ENCODE assay signal across 1 cellular context in genomic region chr1:7808253-7808844, GRCh38.
TF ChIP-seq lines count a peak whose summit lies in the region.

No MANE protein-coding gene starts in this region.

TF ChIP-seq in HCT116, 20 proteins besides CTCF, POLR2A, EP300 and RAD21 (continued from another document):
- TF ChIP-seq, protein P1, sequence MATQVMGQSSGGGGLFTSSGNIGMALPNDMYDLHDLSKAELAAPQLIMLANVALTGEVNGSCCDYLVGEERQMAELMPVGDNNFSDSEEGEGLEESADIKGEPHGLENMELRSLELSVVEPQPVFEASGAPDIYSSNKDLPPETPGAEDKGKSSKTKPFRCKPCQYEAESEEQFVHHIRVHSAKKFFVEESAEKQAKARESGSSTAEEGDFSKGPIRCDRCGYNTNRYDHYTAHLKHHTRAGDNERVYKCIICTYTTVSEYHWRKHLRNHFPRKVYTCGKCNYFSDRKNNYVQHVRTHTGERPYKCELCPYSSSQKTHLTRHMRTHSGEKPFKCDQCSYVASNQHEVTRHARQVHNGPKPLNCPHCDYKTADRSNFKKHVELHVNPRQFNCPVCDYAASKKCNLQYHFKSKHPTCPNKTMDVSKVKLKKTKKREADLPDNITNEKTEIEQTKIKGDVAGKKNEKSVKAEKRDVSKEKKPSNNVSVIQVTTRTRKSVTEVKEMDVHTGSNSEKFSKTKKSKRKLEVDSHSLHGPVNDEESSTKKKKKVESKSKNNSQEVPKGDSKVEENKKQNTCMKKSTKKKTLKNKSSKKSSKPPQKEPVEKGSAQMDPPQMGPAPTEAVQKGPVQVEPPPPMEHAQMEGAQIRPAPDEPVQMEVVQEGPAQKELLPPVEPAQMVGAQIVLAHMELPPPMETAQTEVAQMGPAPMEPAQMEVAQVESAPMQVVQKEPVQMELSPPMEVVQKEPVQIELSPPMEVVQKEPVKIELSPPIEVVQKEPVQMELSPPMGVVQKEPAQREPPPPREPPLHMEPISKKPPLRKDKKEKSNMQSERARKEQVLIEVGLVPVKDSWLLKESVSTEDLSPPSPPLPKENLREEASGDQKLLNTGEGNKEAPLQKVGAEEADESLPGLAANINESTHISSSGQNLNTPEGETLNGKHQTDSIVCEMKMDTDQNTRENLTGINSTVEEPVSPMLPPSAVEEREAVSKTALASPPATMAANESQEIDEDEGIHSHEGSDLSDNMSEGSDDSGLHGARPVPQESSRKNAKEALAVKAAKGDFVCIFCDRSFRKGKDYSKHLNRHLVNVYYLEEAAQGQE (IDR thresholded peaks at IDR 0.05; ENCODE audit: low read depth) = no peak
- TF ChIP-seq CEBPB (IDR thresholded peaks at IDR 0.05; ENCODE audit: low read depth) (no peak), ZNF274 (IDR thresholded peaks at IDR 0.05; ENCODE audit: low read depth, low read length) (no peak), ZFX (IDR thresholded peaks at IDR 0.05) (no peak), CBX3 (IDR thresholded peaks at IDR 0.05; ENCODE audit: low read depth) (no peak), EGR1 (IDR thresholded peaks at IDR 0.05; ENCODE audit: low read depth) (no peak), ELF1 (IDR thresholded peaks at IDR 0.05; ENCODE audit: borderline replicate concordance, low read depth) (no peak), SRF (IDR thresholded peaks at IDR 0.05; ENCODE audit: low read depth) (no peak)
